ENCODE assay signal across 8 cellular contexts in genomic region chr17:67246398-67246647, GRCh38. TPM values are rescaled to one million over a fixed set of nuclear protein-coding genes. Genes with fewer than 3 reads are reported as not detected.
A peak's percentile ranks its signal among the peaks of the same experiment; 100 is the strongest.
DNase-seq lines count a peak whose midpoint lies in the region; ATAC-seq and TF ChIP-seq lines count a peak whose summit lies in the region.

No MANE protein-coding gene starts in this region.

- no peak for ATAC-seq in CD8-positive, alpha-beta T cell
- ATAC-seq in effector memory CD8-positive, alpha-beta T cell (replicated peaks), result no peak
- no peak for ATAC-seq in GM21515 (IDR thresholded peaks at IDR 0.05; ENCODE audit: unreplicated experiment)

- H3K27ac ChIP-seq in CD8-positive, alpha-beta T cell (ENCODE audit: low read depth, low read length), result peak overlapping the region; percentile 12
- no peak overlapping the region for H3K27ac ChIP-seq in neural progenitor cell

- H2AFZ ChIP-seq in neural progenitor cell (replicated peaks), result peak overlapping the region; percentile 79

- H3K9ac ChIP-seq in NT2/D1 (ENCODE audit: insufficient read length, low read depth) (peak overlapping the region; percentile 86), neural progenitor cell (no peak overlapping the region)

- H3K4me1 Mint-ChIP-seq in CD8-positive, alpha-beta T cell (ENCODE audit: low read depth), result peaks cover 41% of the 10 kb centered on the region
- H3K4me1 Mint-ChIP-seq in effector memory CD8-positive, alpha-beta T cell (ENCODE audit: low read depth in 2 of 2), result peaks cover 39 to 45% of the 10 kb centered on the region in 2 donors
- H3K4me1 Mint-ChIP-seq in neural progenitor cell, result peaks cover 21% of the 10 kb centered on the region

- no peaks in the 10 kb centered on the region for H3K27me3 Mint-ChIP-seq in CD8-positive, alpha-beta T cell (ENCODE audit: low read depth)
- H3K27me3 Mint-ChIP-seq in effector memory CD8-positive, alpha-beta T cell, result no peaks in the 10 kb centered on the region
- H3K27me3 Mint-ChIP-seq in neural progenitor cell (ENCODE audit: insufficient read depth, low read depth), result peaks cover 6% of the 10 kb centered on the region

- peaks cover 34% of the 10 kb centered on the region for H3K79me2 ChIP-seq in neural progenitor cell (ENCODE audit: low read depth)

- H3K27ac Mint-ChIP-seq in CD8-positive, alpha-beta T cell, result peak overlapping the region; percentile 91
- peak overlapping the region; percentile 95 to 96 for H3K27ac Mint-ChIP-seq in effector memory CD8-positive, alpha-beta T cell
- H3K27ac Mint-ChIP-seq in neural progenitor cell, result no peak overlapping the region

- peaks cover 10% of the 10 kb centered on the region for H3F3A ChIP-seq in neural progenitor cell (ENCODE audit: low read depth)

- CTCF ChIA-PET in CD8-positive, alpha-beta T cell (lab: Charles Lee), result no interaction called here

- no peak for TF ChIP-seq CTCF in CD8-positive, alpha-beta T cell (IDR thresholded peaks at IDR 0.05)
- TF ChIP-seq CTCF in neural progenitor cell (IDR thresholded peaks at IDR 0.05), result no peak

- H3K4me3 ChIP-seq in CD8-positive, alpha-beta T cell (ENCODE audit: low read depth, low read length), result peak overlapping the region; percentile 78
- H3K4me3 ChIP-seq in NT2/D1 (ENCODE audit: insufficient read length, low read depth) (peak overlapping the region; percentile 87), neural progenitor cell (peak overlapping the region; percentile 96)

- peak overlapping the region; percentile 98 for H3K4me2 ChIP-seq in neural progenitor cell

- no peaks in the 10 kb centered on the region for H3K36me3 ChIP-seq in CD8-positive, alpha-beta T cell (ENCODE audit: insufficient read depth, low read length)
- H3K36me3 ChIP-seq in NT2/D1 (ENCODE audit: insufficient read depth, insufficient read length, low read length) (peaks cover 7% of the 10 kb centered on the region), neural progenitor cell (no peaks in the 10 kb centered on the region)

- H3K9me3 ChIP-seq in CD8-positive, alpha-beta T cell (ENCODE audit: low read length), result no peaks in the 10 kb centered on the region
- H3K9me3 ChIP-seq in NT2/D1 (ENCODE audit: insufficient read depth, low read length), result no peaks in the 10 kb centered on the region
- H3K9me3 ChIP-seq in neural progenitor cell (ENCODE audit: low read depth), result no peaks in the 10 kb centered on the region

- no peaks in the 10 kb centered on the region for H3K9me3 Mint-ChIP-seq in CD8-positive, alpha-beta T cell
- no peaks in the 10 kb centered on the region for H3K9me3 Mint-ChIP-seq in effector memory CD8-positive, alpha-beta T cell
- H3K9me3 Mint-ChIP-seq in neural progenitor cell, result no peaks in the 10 kb centered on the region

- H3K27me3 ChIP-seq in CD8-positive, alpha-beta T cell (ENCODE audit: insufficient read depth, low read length), result no peaks in the 10 kb centered on the region
- H3K27me3 ChIP-seq in NT2/D1 (ENCODE audit: insufficient read depth, insufficient read length) (no peaks in the 10 kb centered on the region), neural progenitor cell (peaks cover 4% of the 10 kb centered on the region)

- intact Hi-C loops in CD8-positive, alpha-beta T cell (cut with DNase I, micrococcal nuclease), result loop anchor here (5.0 to 10.0 kb wide), 4 partner anchors 118 to 778 kb away; partner anchors contain the start of genes BPTF (in 1 of the 2) and PSMD12 (in 1 of the 2)

- peaks cover 13% of the 10 kb centered on the region for H3K36me3 Mint-ChIP-seq in CD8-positive, alpha-beta T cell
- peaks cover 32% of the 10 kb centered on the region for H3K36me3 Mint-ChIP-seq in effector memory CD8-positive, alpha-beta T cell (ENCODE audit: insufficient read depth)
- H3K36me3 Mint-ChIP-seq in neural progenitor cell, result peaks cover 4% of the 10 kb centered on the region

- no peak for DNase-seq in CD8-positive, alpha-beta T cell
- DNase-seq in NT2/D1 (ENCODE audit: low read depth, low spot score) (no peak), neural progenitor cell (ENCODE audit: low spot score) (no peak), NCI-H2227 (lab: John Stamatoyannopoulos, UW; ENCODE audit: unreplicated experiment) (no peak), A172 (ENCODE audit: low spot score) (no peak), GM03348 (ENCODE audit: low spot score) (no peak)
- DNase-seq in effector memory CD8-positive, alpha-beta T cell, result no peak

- H3K4me1 ChIP-seq in CD8-positive, alpha-beta T cell (ENCODE audit: insufficient read depth, low read length), result peaks cover 30% of the 10 kb centered on the region
- peaks cover 3% of the 10 kb centered on the region for H3K4me1 ChIP-seq in NT2/D1 (ENCODE audit: insufficient read depth, insufficient read length)
- peaks cover 16% of the 10 kb centered on the region for H3K4me1 ChIP-seq in neural progenitor cell

- POLR2A ChIA-PET in CD8-positive, alpha-beta T cell (lab: Charles Lee), result no interaction called here

- peak overlapping the region; percentile 82 for H3K4me3 Mint-ChIP-seq in CD8-positive, alpha-beta T cell
- peak overlapping the region; percentile 84 to 95 for H3K4me3 Mint-ChIP-seq in effector memory CD8-positive, alpha-beta T cell
- H3K4me3 Mint-ChIP-seq in neural progenitor cell, result peak overlapping the region; percentile 90

- peaks cover 31% of the 10 kb centered on the region for H4K20me1 ChIP-seq in neural progenitor cell (ENCODE audit: low read depth)

RNA-seq across cellular contexts. Expression of gene HELZ, which starts 1.3 kb away (rescaled TPM):
- 100 to 1,000 TPM; 108 to 116 TPM for total RNA-seq in CD8-positive, alpha-beta T cell
- 39.9 and 44.9 TPM in 2 replicates for total RNA-seq in neural progenitor cell (ENCODE audit: low replicate concordance)
- 28.5 and 44.1 TPM in 2 replicates for total RNA-seq in A172 (2014; rRNA removed; shearing (Covaris generic))
